1 cellular context compared by ENCODE assay signal in genomic region chr19:2782357-2782935, GRCh38.
TF ChIP-seq lines count a peak whose summit lies in the region.

No MANE protein-coding gene starts in this region.

TF ChIP-seq in H1, 55 proteins besides CTCF, POLR2A, EP300 and RAD21:
- TF ChIP-seq GABPA (IDR thresholded peaks at IDR 0.05; ENCODE audit: borderline replicate concordance, insufficient read depth, low read length) (no peak), KDM1A (IDR thresholded peaks at IDR 0.05; ENCODE audit: borderline replicate concordance, low read length) (0 out of 2 replicates have a peak, but pooled peaks have one; percentile 45), KDM5A (IDR thresholded peaks at IDR 0.05; ENCODE audit: low read length) (no peak)
